8 cellular contexts compared by ENCODE assay signal in the genomic region with DNA sequence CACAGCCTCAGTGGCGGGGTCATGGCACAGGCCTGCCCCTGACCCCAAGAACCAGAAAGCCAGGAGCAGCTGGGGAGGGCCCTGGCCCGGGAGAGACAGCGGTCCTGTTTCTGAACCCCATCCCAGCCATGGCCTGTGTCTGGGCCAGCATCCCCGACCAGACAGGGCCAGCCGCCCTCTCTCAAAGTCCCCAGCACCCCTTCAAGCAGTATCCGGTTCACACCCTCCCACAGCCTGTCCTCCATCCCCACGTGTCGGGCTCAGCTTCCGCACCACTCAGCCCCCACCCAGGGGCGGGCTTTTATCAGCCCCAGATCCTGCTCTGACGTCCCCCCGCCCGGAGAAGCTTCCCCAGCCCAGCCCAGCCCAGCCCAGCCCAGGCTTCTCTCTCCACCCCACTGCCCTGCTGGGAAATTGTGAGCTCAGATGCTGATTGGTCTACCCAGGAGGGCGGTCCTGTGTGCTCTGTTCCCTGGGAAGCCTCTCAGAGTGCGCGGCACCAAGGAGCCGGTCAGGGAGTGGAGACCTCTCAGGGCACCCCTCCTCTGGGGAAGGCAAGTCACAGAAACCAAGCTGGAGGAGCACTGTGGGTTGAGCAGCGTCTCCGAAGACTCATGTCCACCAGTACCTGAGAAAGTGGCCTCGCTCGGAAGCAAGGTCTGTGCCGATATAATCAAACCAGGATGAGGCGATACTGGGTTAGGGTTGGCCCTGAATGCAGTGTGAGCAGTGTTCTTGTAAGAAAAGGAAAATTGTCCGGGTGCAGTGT.
DNase-seq lines count a peak whose midpoint lies in the region.

No MANE protein-coding gene starts in this region.

- peaks cover 46% of the 10 kb centered on the region for H3K4me1 Mint-ChIP-seq in dendritic cell treated with granulocyte-macrophage colony-stimulating factor and Interleukin-4, amounts not matched to agents 40 ng/mL and 50 ng/mL, for 4 days (ENCODE audit: low read depth)

- no peaks in the 10 kb centered on the region for H3K9me3 Mint-ChIP-seq in dendritic cell treated with granulocyte-macrophage colony-stimulating factor and Interleukin-4, amounts not matched to agents 40 ng/mL and 50 ng/mL, for 4 days

- intact Hi-C loops in dendritic cell treated with granulocyte-macrophage colony-stimulating factor and Interleukin-4, amounts not matched to agents 40 ng/mL and 50 ng/mL, for 4 days (cut with micrococcal nuclease) = loop anchor here (5.0 kb wide), 2 partner anchors 33 to 348 kb away; no protein-coding TSS in a partner anchor

- peak overlapping the region; percentile 90 for H3K4me3 Mint-ChIP-seq in dendritic cell treated with granulocyte-macrophage colony-stimulating factor and Interleukin-4, amounts not matched to agents 40 ng/mL and 50 ng/mL, for 4 days

- DNase-seq in SIG-M5 treated with dmso at 0.1 percent for 504 hours (lab: John Stamatoyannopoulos, UW; ENCODE audit: unreplicated experiment) (peak; percentile 36), SIG-M5 (lab: John Stamatoyannopoulos, UW) (no peak), NCI-H1436 treated with DMSO at 0.1 percent for 48 hours (lab: John Stamatoyannopoulos, UW) (peak; percentile 40), left kidney (ENCODE audit: low read depth, low spot score) (peak; percentile 92), NCI-H2029 treated with DMSO at 0.1 percent for 48 hours (lab: John Stamatoyannopoulos, UW) (no peak)
- peak; percentile 71 for DNase-seq in activated CD4-positive, alpha-beta T cell treated with anti-CD3 and anti-CD28 coated beads, Interleukin-2, amount 50 U/mL, for 1 hour
- DNase-seq in stimulated activated CD4-positive, alpha-beta T cell treated with anti-CD3 and anti-CD28 coated beads, Interleukin-2, amount 100 ng/mL, for 24 hours = peak; percentile 82 to 88

- H3K36me3 Mint-ChIP-seq in dendritic cell treated with granulocyte-macrophage colony-stimulating factor and Interleukin-4, amounts not matched to agents 40 ng/mL and 50 ng/mL, for 4 days (ENCODE audit: low read depth) = peaks cover 11% of the 10 kb centered on the region

- peak overlapping the region; percentile 81 for H3K27ac Mint-ChIP-seq in dendritic cell treated with granulocyte-macrophage colony-stimulating factor and Interleukin-4, amounts not matched to agents 40 ng/mL and 50 ng/mL, for 4 days

- no peaks in the 10 kb centered on the region for H3K27me3 Mint-ChIP-seq in dendritic cell treated with granulocyte-macrophage colony-stimulating factor and Interleukin-4, amounts not matched to agents 40 ng/mL and 50 ng/mL, for 4 days

Comparison
In these comparisons a context has a peak if more than half of its experiments do, and no peak if none do; other contexts are left out.
1. DNase-seq: peak in SIG-M5 treated with dmso at 0.1 percent for 504 hours (single experiment), NCI-H1436 treated with DMSO at 0.1 percent for 48 hours (single experiment), activated CD4-positive, alpha-beta T cell treated with anti-CD3 and anti-CD28 coated beads, Interleukin-2, amount 50 U/mL, for 1 hour (single experiment), left kidney (single experiment) and stimulated activated CD4-positive, alpha-beta T cell treated with anti-CD3 and anti-CD28 coated beads, Interleukin-2, amount 100 ng/mL, for 24 hours (2 of 2); none in SIG-M5 (single experiment) and NCI-H2029 treated with DMSO at 0.1 percent for 48 hours (single experiment).